ENCODE assay signal across 8 cellular contexts in the genomic region with DNA sequence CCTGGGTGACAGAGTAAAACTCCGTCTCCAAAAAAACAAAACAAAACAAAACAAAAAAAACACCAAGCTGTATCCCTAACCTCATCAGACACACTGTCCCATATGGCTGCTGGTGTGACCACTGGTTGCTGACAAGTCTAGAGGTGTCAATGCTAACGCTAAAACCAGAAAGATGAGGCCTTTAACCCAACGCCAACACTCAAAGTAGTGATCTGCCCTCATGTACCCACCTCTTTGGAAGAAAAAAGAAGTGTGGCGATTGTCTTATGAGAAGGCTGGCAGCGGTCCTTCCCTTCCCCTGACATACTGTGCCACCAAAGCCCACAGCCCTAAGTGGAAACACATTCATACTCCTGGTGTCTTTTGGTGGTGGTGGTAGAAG. TPM values are rescaled to one million over a fixed set of nuclear protein-coding genes. Genes with fewer than 3 reads are reported as not detected.
A peak's percentile ranks its signal among the peaks of the same experiment; 100 is the strongest.
DNase-seq lines count a peak whose midpoint lies in the region; ATAC-seq and TF ChIP-seq lines count a peak whose summit lies in the region.

No MANE protein-coding gene starts in this region.

- peak overlapping the region; percentile 88 to 97 (median 94) for H3K27ac Mint-ChIP-seq in naive thymus-derived CD8-positive, alpha-beta T cell

- peaks cover 0 to 8% (median 0%) of the 10 kb centered on the region in 3 donors for H3K36me3 Mint-ChIP-seq in naive thymus-derived CD8-positive, alpha-beta T cell

- peaks cover 28 to 96% (median 86%) of the 10 kb centered on the region in 4 donors for H3K4me1 Mint-ChIP-seq in naive thymus-derived CD8-positive, alpha-beta T cell

- TF ChIP-seq CTCF in BJ (IDR thresholded peaks at IDR 0.05; ENCODE audit: insufficient read depth, low read depth, low read length) (no peak), brain microvascular endothelial cell (IDR thresholded peaks at IDR 0.05; ENCODE audit: low read depth, low read length, missing control alignments) (no peak)

- POLR2A ChIA-PET in BJ (lab: Charles Lee): interaction anchor here (0.6 kb wide), 1 partner anchor 49 kb away, joined by 6 read pairs; no protein-coding TSS in a partner anchor
- POLR2A ChIA-PET in naive thymus-derived CD8-positive, alpha-beta T cell (lab: Charles Lee): interaction anchor here (1.1 to 5.5 kb wide), 7 partner anchors 9 to 302 kb away, joined by 3 to 64 read pairs (median 6); partner anchors contain the start of gene SERTAD2

- DNase-seq in BJ (ENCODE audit: low read depth): no peak
- DNase-seq in brain microvascular endothelial cell: no peak
- DNase-seq in naive thymus-derived CD8-positive, alpha-beta T cell: no peak
- DNase-seq in NCI-H2227 treated with DMSO at 0.1 percent for 48 hours (lab: John Stamatoyannopoulos, UW): no peak
- no peak for DNase-seq in H4 (ENCODE audit: low spot score)
- DNase-seq in activated CD4-positive, alpha-beta T cell treated with anti-CD3 and anti-CD28 coated beads, Interleukin-2, amount 50 U/mL, for 1 hour: no peak

- no peaks in the 10 kb centered on the region for H3K9me3 Mint-ChIP-seq in naive thymus-derived CD8-positive, alpha-beta T cell

- CTCF ChIA-PET in BJ (lab: Yijun Ruan, JAX): interaction anchor here (0.6 to 4.0 kb wide), 12 partner anchors 10 to 244 kb away, joined by 3 to 34 read pairs (median 4); partner anchors contain the start of gene SERTAD2

- H3K4me3 ChIP-seq in BJ (ENCODE audit: low read depth, low read length) (peak overlapping the region; percentile 47), brain microvascular endothelial cell (ENCODE audit: low read depth, low read length) (no peak overlapping the region)

- in situ Hi-C loops in brain microvascular endothelial cell (cut with HindIII; ENCODE audit: low pct_ligation_motif_present, low sequenced_read_pairs): no loop called here

- H3K27me3 ChIP-seq in BJ (ENCODE audit: control insufficient read depth, insufficient read depth, low read length): no peaks in the 10 kb centered on the region
- H3K27me3 ChIP-seq in brain microvascular endothelial cell (replicated peaks): no peaks in the 10 kb centered on the region

- peak overlapping the region; percentile 75 for H3K27ac ChIP-seq in brain microvascular endothelial cell

- peak; percentile 11 for ATAC-seq in HG03175 (IDR thresholded peaks at IDR 0.05; ENCODE audit: unreplicated experiment)
- ATAC-seq in naive thymus-derived CD8-positive, alpha-beta T cell: peak in 1 of 2 donors; percentile 4
- no peak for ATAC-seq in HG02571 (IDR thresholded peaks at IDR 0.05; ENCODE audit: unreplicated experiment)

- H3K36me3 ChIP-seq in BJ (ENCODE audit: control insufficient read depth, insufficient read depth, low read length): no peaks in the 10 kb centered on the region
- H3K36me3 ChIP-seq in brain microvascular endothelial cell (replicated peaks): no peaks in the 10 kb centered on the region

- peak overlapping the region; percentile 81 to 96 (median 91) for H3K4me3 Mint-ChIP-seq in naive thymus-derived CD8-positive, alpha-beta T cell

- H3K27me3 Mint-ChIP-seq in naive thymus-derived CD8-positive, alpha-beta T cell: no peaks in the 10 kb centered on the region

RNA-seq across cellular contexts. Expression of gene SERTAD2, which starts 9.9 kb away (rescaled TPM):
- polyA plus RNA-seq in BJ (2011; rRNA removed): 6.2 and 8.7 TPM in 2 replicates
- 7.6 and 11.3 TPM in 2 replicates for polyA minus RNA-seq in BJ (2011; rRNA and poly(A)+ RNA removed)
- 10 to 100 TPM; 33.0 to 34.5 TPM for total RNA-seq in naive thymus-derived CD8-positive, alpha-beta T cell
- polyA plus RNA-seq in naive thymus-derived CD8-positive, alpha-beta T cell: 1 to 10 TPM; 5.5 to 9.2 (median 6.1) TPM
- 4.9 and 6.9 TPM in 2 replicates for total RNA-seq in H4 (2014; rRNA removed; shearing (Covaris generic))
